Comparison of ENCODE assay signal across 1 cellular context in the genomic region with DNA sequence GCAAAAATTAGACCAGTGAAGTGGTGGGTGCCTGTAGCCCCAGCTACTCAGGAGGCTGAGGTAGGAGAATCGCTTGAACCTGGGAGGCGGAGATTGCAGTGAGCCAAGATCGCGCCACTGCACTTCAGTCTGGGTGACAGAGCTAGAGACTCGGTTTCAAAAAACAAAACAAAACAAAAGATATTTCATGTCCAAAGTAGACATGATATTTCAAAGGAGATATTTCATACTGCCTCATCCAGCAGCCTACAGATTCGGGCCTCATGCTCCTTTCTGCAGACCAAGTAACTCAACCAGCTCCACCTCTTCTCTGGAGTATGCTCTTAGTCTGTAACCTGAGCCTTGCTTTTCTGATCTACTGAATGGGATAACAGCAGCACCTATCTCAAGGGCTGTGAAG.
TF ChIP-seq lines count a peak whose summit lies in the region.

No MANE protein-coding gene starts in this region.

TF ChIP-seq in SK-N-SH, 30 proteins besides CTCF, POLR2A, EP300 and RAD21:
- TF ChIP-seq EZH2phosphoT487 (IDR thresholded peaks at IDR 0.05; ENCODE audit: borderline replicate concordance, low read depth), result no peak
- TF ChIP-seq YY1 (IDR thresholded peaks at IDR 0.05; ENCODE audit: low read depth), result no peak
- TF ChIP-seq TCF12 (IDR thresholded peaks at IDR 0.05), result no peak
- TF ChIP-seq RCOR1 (IDR thresholded peaks at IDR 0.05; ENCODE audit: low read length), result no peak
- TF ChIP-seq SMC3 (IDR thresholded peaks at IDR 0.05; ENCODE audit: low read depth, low read length), result no peak
